ENCODE assay signal across 27 cellular contexts in the genomic region with DNA sequence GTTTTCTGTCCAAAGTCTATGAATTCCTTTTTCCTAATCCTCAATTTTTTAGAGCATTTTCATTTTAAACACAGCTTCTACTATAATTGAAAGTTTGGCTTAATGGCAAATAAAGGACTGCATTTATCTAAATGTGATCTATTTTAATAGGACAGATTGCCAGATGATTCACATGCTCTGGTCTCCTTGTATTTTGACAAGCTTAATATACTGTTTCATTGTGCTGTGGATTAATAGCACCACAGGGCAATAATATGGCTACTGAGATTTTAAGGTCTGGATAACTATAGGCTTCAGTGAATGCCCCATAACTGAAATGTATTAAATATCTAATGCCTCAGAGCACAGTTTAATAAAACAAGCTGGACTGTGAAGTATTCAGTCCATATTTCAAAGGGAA.
"Had no signal": no experiment of that assay in that cellular context is flagged by ENCODE, and none has a peak within 500 bp of the region (broad histone marks: within the 10 kb centered on the region; RNA-seq: fewer than 3 reads in every experiment).

No MANE protein-coding gene starts in this region.

- H3K4me1 ChIP-seq: ascending aorta had no signal

- H3K9me3 Mint-ChIP-seq: activated CD4-positive, alpha-beta T cell treated with anti-CD3 and anti-CD28 coated beads, Interleukin-2, amount 10 ng/mL, durations not matched to agents 24 days and 14 days; activated naive CD8-positive, alpha-beta T cell treated with anti-CD3 and anti-CD28 coated beads, Interleukin-2, amount 10 ng/mL, durations not matched to agents 7 days and 5 days had no signal

- H3K9me3 ChIP-seq: ascending aorta, esophagus muscularis mucosa had no signal

- ATAC-seq: activated CD4-positive, alpha-beta T cell treated with anti-CD3 and anti-CD28 coated beads for 36 hours; activated naive CD4-positive, alpha-beta T cell treated with anti-CD3 and anti-CD28 coated beads, Interleukin-2, amount 50 U/mL, for 72 hours; activated T-cell treated with anti-CD3 and anti-CD28 coated beads, Interleukin-2, amount 50 U/mL, for 72 hours had no signal

- H3K27ac Mint-ChIP-seq: activated CD4-positive, alpha-beta memory T cell treated with anti-CD3 and anti-CD28 coated beads for 36 hours; activated CD4-positive, alpha-beta T cell treated with anti-CD3 and anti-CD28 coated beads for 36 hours; activated CD4-positive, alpha-beta T cell treated with anti-CD3 and anti-CD28 coated beads, Interleukin-2, amount 10 ng/mL, durations not matched to agents 24 days and 14 days; activated naive CD4-positive, alpha-beta T cell treated with anti-CD3 and anti-CD28 coated beads, Interleukin-2, amount 10 ng/mL, durations not matched to agents 7 days and 5 days; activated naive CD4-positive, alpha-beta T cell treated with anti-CD3 and anti-CD28 coated beads, Interleukin-2, amount 50 U/mL, for 72 hours; activated naive CD8-positive, alpha-beta T cell treated with anti-CD3 and anti-CD28 coated beads, Interleukin-2, amount 10 ng/mL, durations not matched to agents 7 days and 5 days; activated T-cell treated with anti-CD3 and anti-CD28 coated beads, Interleukin-2, amount 50 U/mL, for 24 hours; activated T-cell treated with anti-CD3 and anti-CD28 coated beads, Interleukin-2, amount 50 U/mL, for 72 hours had no signal

- H3K36me3 ChIP-seq: ascending aorta, brain microvascular endothelial cell, esophagus muscularis mucosa had no signal

- H3K4me1 Mint-ChIP-seq: activated CD4-positive, alpha-beta T cell treated with anti-CD3 and anti-CD28 coated beads for 36 hours; activated CD4-positive, alpha-beta T cell treated with anti-CD3 and anti-CD28 coated beads, Interleukin-2, amount 10 ng/mL, durations not matched to agents 24 days and 14 days; activated naive CD4-positive, alpha-beta T cell treated with anti-CD3 and anti-CD28 coated beads, Interleukin-2, amount 10 ng/mL, durations not matched to agents 7 days and 5 days; activated naive CD8-positive, alpha-beta T cell treated with anti-CD3 and anti-CD28 coated beads, Interleukin-2, amount 10 ng/mL, durations not matched to agents 7 days and 5 days had no signal

- FAIRE-seq: bronchial epithelial cell, colon, frontal cortex had no signal

- H3K4me3 Mint-ChIP-seq: activated CD4-positive, alpha-beta memory T cell treated with anti-CD3 and anti-CD28 coated beads for 36 hours; activated CD4-positive, alpha-beta T cell treated with anti-CD3 and anti-CD28 coated beads for 36 hours; activated CD4-positive, alpha-beta T cell treated with anti-CD3 and anti-CD28 coated beads, Interleukin-2, amount 10 ng/mL, durations not matched to agents 24 days and 14 days; activated naive CD4-positive, alpha-beta T cell treated with anti-CD3 and anti-CD28 coated beads, Interleukin-2, amount 10 ng/mL, durations not matched to agents 7 days and 5 days; activated naive CD8-positive, alpha-beta T cell treated with anti-CD3 and anti-CD28 coated beads, Interleukin-2, amount 10 ng/mL, durations not matched to agents 7 days and 5 days; activated T-cell treated with anti-CD3 and anti-CD28 coated beads, Interleukin-2, amount 50 U/mL, for 24 hours; activated T-cell treated with anti-CD3 and anti-CD28 coated beads, Interleukin-2, amount 50 U/mL, for 72 hours had no signal

- H3K27me3 ChIP-seq: ascending aorta, brain microvascular endothelial cell, esophagus muscularis mucosa had no signal

- H3K27me3 Mint-ChIP-seq: activated CD4-positive, alpha-beta memory T cell treated with anti-CD3 and anti-CD28 coated beads for 36 hours; activated CD4-positive, alpha-beta T cell treated with anti-CD3 and anti-CD28 coated beads for 36 hours; activated CD4-positive, alpha-beta T cell treated with anti-CD3 and anti-CD28 coated beads, Interleukin-2, amount 10 ng/mL, durations not matched to agents 24 days and 14 days; activated naive CD4-positive, alpha-beta T cell treated with anti-CD3 and anti-CD28 coated beads, Interleukin-2, amount 10 ng/mL, durations not matched to agents 7 days and 5 days; activated naive CD8-positive, alpha-beta T cell treated with anti-CD3 and anti-CD28 coated beads, Interleukin-2, amount 10 ng/mL, durations not matched to agents 7 days and 5 days; activated T-cell treated with anti-CD3 and anti-CD28 coated beads, Interleukin-2, amount 50 U/mL, for 24 hours had no signal

- H3K27ac ChIP-seq: ascending aorta, brain microvascular endothelial cell, esophagus muscularis mucosa had no signal

- DNase-seq: activated CD4-positive, alpha-beta memory T cell treated with anti-CD3 and anti-CD28 coated beads for 36 hours; activated CD4-positive, alpha-beta T cell treated with anti-CD3 and anti-CD28 coated beads for 36 hours; activated CD4-positive, alpha-beta T cell treated with anti-CD3 and anti-CD28 coated beads, Interleukin-2, amount 10 ng/mL, durations not matched to agents 24 days and 14 days; activated CD4-positive, CD25-positive, alpha-beta regulatory T cell; activated CD4-positive, CD25-positive, alpha-beta regulatory T cell treated with anti-CD3 and anti-CD28 coated beads, Interleukin-2, amount 50 U/mL, for 72 hours; activated CD8-positive, alpha-beta memory T cell treated with anti-CD3 and anti-CD28 coated beads, Interleukin-2, amount 50 U/mL, for 48 hours; activated gamma-delta T cell; activated naive CD4-positive, alpha-beta T cell; activated naive CD4-positive, alpha-beta T cell treated with anti-CD3 and anti-CD28 coated beads, Interleukin-2, amount 10 ng/mL, durations not matched to agents 7 days and 5 days; activated naive CD8-positive, alpha-beta T cell treated with anti-CD3 and anti-CD28 coated beads, Interleukin-2, amount 10 ng/mL, durations not matched to agents 7 days and 5 days; activated T-cell treated with anti-CD3 and anti-CD28 coated beads for 4 hours; activated T-cell treated with anti-CD3 and anti-CD28 coated beads, Interleukin-2, amount 50 U/mL, for 24 hours; activated T-cell treated with anti-CD3 and anti-CD28 coated beads, Interleukin-2, amount 50 U/mL, for 72 hours; brain microvascular endothelial cell; caudate nucleus; cortex of kidney; dermis blood vessel endothelial cell; effector CD8-positive, alpha-beta T cell; erythroblast; head of caudate nucleus; T-helper 2 cell had no signal

- H3K36me3 Mint-ChIP-seq: activated CD4-positive, alpha-beta memory T cell treated with anti-CD3 and anti-CD28 coated beads for 36 hours; activated naive CD4-positive, alpha-beta T cell treated with anti-CD3 and anti-CD28 coated beads, Interleukin-2, amount 10 ng/mL, durations not matched to agents 7 days and 5 days; activated naive CD4-positive, alpha-beta T cell treated with anti-CD3 and anti-CD28 coated beads, Interleukin-2, amount 50 U/mL, for 72 hours; activated naive CD8-positive, alpha-beta T cell treated with anti-CD3 and anti-CD28 coated beads, Interleukin-2, amount 10 ng/mL, durations not matched to agents 7 days and 5 days had no signal

- H3K4me3 ChIP-seq: ascending aorta, esophagus muscularis mucosa had no signal
